ENCODE assay signal across 9 cellular contexts in genomic region chr7:106870983-106871410, GRCh38. TPM values are rescaled to one million over a fixed set of nuclear protein-coding genes. Genes with fewer than 3 reads are reported as not detected.
DNase-seq lines count a peak whose midpoint lies in the region; ATAC-seq and TF ChIP-seq lines count a peak whose summit lies in the region.
"Had no signal": no experiment of that assay in that cellular context is flagged by ENCODE, and none has a peak within 500 bp of the region (broad histone marks: within the 10 kb centered on the region; RNA-seq: fewer than 3 reads in every experiment).

No MANE protein-coding gene starts in this region.

- no peaks in the 10 kb centered on the region for H3K79me2 ChIP-seq in SK-N-SH (ENCODE audit: insufficient read depth)

- no peak overlapping the region for H3K4me2 ChIP-seq in SK-N-SH

- TF ChIP-seq EP300 in SK-N-SH (IDR thresholded peaks at IDR 0.05; ENCODE audit: borderline replicate concordance in 1 of 2, low read depth in 1 of 2, low read length in 1 of 2): no peak

- ATAC-seq in SK-N-SH treated with all-trans-retinoic acid at 6 μM for 48 hours (no peak), HG02938 (IDR thresholded peaks at IDR 0.05; ENCODE audit: unreplicated experiment) (peak; percentile 93)

- TF ChIP-seq RAD21 in SK-N-SH (IDR thresholded peaks at IDR 0.05; ENCODE audit: low read length): no peak

- peak overlapping the region; percentile 36; the same call in 1 of the 2 replicates for H2AFZ ChIP-seq in SK-N-SH (ENCODE audit: low read depth)

- POLR2A ChIA-PET in SK-N-SH (lab: Yijun Ruan, JAX): no interaction called here

- CTCF ChIA-PET in SK-N-SH (lab: Yijun Ruan, JAX): no interaction called here

- 85% methylated on average over 1 of the region's 1 CpG for WGBS in SK-N-SH (ENCODE audit: low lambda C conversion rate)

- H3K36me3 ChIP-seq in SK-N-SH (replicated peaks in 1 of 2; ENCODE audit: control insufficient read depth in 1 of 2, insufficient read depth in 2 of 2, low read length in 1 of 2): no peaks in the 10 kb centered on the region

- H3K27me3 ChIP-seq in SK-N-SH (ENCODE audit: insufficient read depth): no peaks in the 10 kb centered on the region

- DNase-seq in SK-N-SH (no peak), SKM-1 (lab: John Stamatoyannopoulos, UW; ENCODE audit: unreplicated experiment) (peak; percentile 21), skeletal muscle cell (ENCODE audit: low read depth) (peak; percentile 12), amniotic stem cell (lab: John Stamatoyannopoulos, UW) (no peak), NCI-H2196 (lab: John Stamatoyannopoulos, UW; ENCODE audit: unreplicated experiment) (no peak), RKO (ENCODE audit: low spot score) (no peak)

- H3K4me3 ChIP-seq in SK-N-SH (ENCODE audit: low read depth in 2 of 2, low read length in 1 of 2) (no peak overlapping the region), skeletal muscle cell (ENCODE audit: low read depth, low read length) (no peak overlapping the region)

- no peaks in the 10 kb centered on the region for H3K9me2 ChIP-seq in SK-N-SH

- no peak overlapping the region for H3K27ac ChIP-seq in SK-N-SH (ENCODE audit: low read depth in 2 of 2, low read length in 1 of 2)
- H3K27ac ChIP-seq: 22Rv1 had no signal

- H4K20me1 ChIP-seq in SK-N-SH (ENCODE audit: insufficient read depth): no peaks in the 10 kb centered on the region

- no peaks in the 10 kb centered on the region for H3K4me1 ChIP-seq in SK-N-SH (ENCODE audit: control insufficient read depth in 1 of 2, insufficient read depth in 2 of 2, low read depth in 1 of 2, low read length in 1 of 2)

- H3K9me3 ChIP-seq in SK-N-SH: no peaks in the 10 kb centered on the region

- no peak for TF ChIP-seq CTCF in SK-N-SH (IDR thresholded peaks at IDR 0.05)

- H3F3A ChIP-seq in SK-N-SH (replicated peaks; ENCODE audit: insufficient read depth): no peaks in the 10 kb centered on the region

- no peak overlapping the region for H3K9ac ChIP-seq in SK-N-SH

TF ChIP-seq in SK-N-SH, 30 proteins besides CTCF, POLR2A, EP300 and RAD21:
- TF ChIP-seq CHD2 (IDR thresholded peaks at IDR 0.05; ENCODE audit: low read length, partially characterized antibody) (no peak), FOSL2 (IDR thresholded peaks at IDR 0.05; ENCODE audit: borderline replicate concordance, low read depth) (peak; percentile 17; the same call in 1 of the 2 replicates)
TF ChIP-seq in SK-N-SH: peak in this region for 1.

TF ChIP-seq in SK-N-SH treated with all-trans-retinoic acid at 6 μM for 48 hours, 23 proteins besides CTCF, POLR2A, EP300 and RAD21:
- TF ChIP-seq PPARA (CRISPR knock-in tag; IDR thresholded peaks at IDR 0.05; ENCODE audit: borderline replicate concordance): no peak
- no peak for TF ChIP-seq BACH2 (CRISPR knock-in tag; IDR thresholded peaks at IDR 0.05; ENCODE audit: borderline replicate concordance)
- TF ChIP-seq ZC3H10 (CRISPR knock-in tag; IDR thresholded peaks at IDR 0.05): no peak

RNA-seq across cellular contexts. Expression of gene PIK3CG, which starts 5.9 kb away (rescaled TPM):
- not detected in 2 replicates for polyA plus RNA-seq in SK-N-SH (2012; rRNA removed)
- under 0.01 TPM in 1 of 2 replicates, not detected in the other for polyA plus RNA-seq in SK-N-SH (2012; cell fraction: cytosol; rRNA removed)
- not detected in 2 replicates for polyA plus RNA-seq in SK-N-SH (2012; cell fraction: nucleus; rRNA removed)

Comparison
In these comparisons a context has a peak if more than half of its experiments do, and no peak if none do; other contexts are left out.
1. DNase-seq: peak in SKM-1 (single experiment) and skeletal muscle cell (single experiment); none in SK-N-SH (single experiment), amniotic stem cell (single experiment), NCI-H2196 (single experiment) and RKO (single experiment).